In genomic region chr18:54700580-54700979, GRCh38 we compare ENCODE assay signal across 1 cellular context.
TF ChIP-seq lines count a peak whose summit lies in the region.

No MANE protein-coding gene starts in this region.

TF ChIP-seq in H1, 55 proteins besides CTCF, POLR2A, EP300 and RAD21 (continued from another document):
- TF ChIP-seq CHD7 (IDR thresholded peaks at IDR 0.05; ENCODE audit: insufficient replicate concordance, low read length): no peak
- TF ChIP-seq NANOG (IDR thresholded peaks at IDR 0.05; ENCODE audit: insufficient read depth, low read depth, low read length, poor library complexity, severe bottlenecking): no peak
- no peak for TF ChIP-seq NRF1 (IDR thresholded peaks at IDR 0.05; ENCODE audit: low read depth, low read length)
- TF ChIP-seq MAX (IDR thresholded peaks at IDR 0.05): no peak
- TF ChIP-seq, protein P1, sequence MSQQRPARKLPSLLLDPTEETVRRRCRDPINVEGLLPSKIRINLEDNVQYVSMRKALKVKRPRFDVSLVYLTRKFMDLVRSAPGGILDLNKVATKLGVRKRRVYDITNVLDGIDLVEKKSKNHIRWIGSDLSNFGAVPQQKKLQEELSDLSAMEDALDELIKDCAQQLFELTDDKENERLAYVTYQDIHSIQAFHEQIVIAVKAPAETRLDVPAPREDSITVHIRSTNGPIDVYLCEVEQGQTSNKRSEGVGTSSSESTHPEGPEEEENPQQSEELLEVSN (IDR thresholded peaks at IDR 0.05): no peak
- no peak for TF ChIP-seq CBX8 (IDR thresholded peaks at IDR 0.05; ENCODE audit: borderline replicate concordance, low read depth, low read length)
- TF ChIP-seq BACH1 (IDR thresholded peaks at IDR 0.05; ENCODE audit: low read length): no peak
- TF ChIP-seq HDAC6 (IDR thresholded peaks at IDR 0.05; ENCODE audit: low read depth, low read length): no peak
- TF ChIP-seq SP1 (IDR thresholded peaks at IDR 0.05; ENCODE audit: low read depth, low read length): no peak
- TF ChIP-seq POU5F1 (IDR thresholded peaks at IDR 0.05; ENCODE audit: low read depth, low read length): no peak
- TF ChIP-seq GABPA (IDR thresholded peaks at IDR 0.05; ENCODE audit: borderline replicate concordance, insufficient read depth, low read length): no peak
- TF ChIP-seq SP4 (IDR thresholded peaks at IDR 0.05; ENCODE audit: low read length): no peak
TF ChIP-seq in H1: peak in this region for 0.
